11 cellular contexts compared by ENCODE assay signal in genomic region chr4:150366487-150366999, GRCh38.
A peak's percentile ranks its signal among the peaks of the same experiment; 100 is the strongest.
DNase-seq lines count a peak whose midpoint lies in the region; ATAC-seq and TF ChIP-seq lines count a peak whose summit lies in the region.
"Had no signal": no experiment of that assay in that cellular context is flagged by ENCODE, and none has a peak within 500 bp of the region (broad histone marks: within the 10 kb centered on the region; RNA-seq: fewer than 3 reads in every experiment).

No MANE protein-coding gene starts in this region.

- POLR2A ChIA-PET in activated CD4-positive, alpha-beta T cell treated with anti-CD3 and anti-CD28 coated beads, Interleukin-2, amount 10 ng/mL, durations not matched to agents 7 days and 5 days (lab: Charles Lee): no interaction called here

- no peaks in the 10 kb centered on the region for H3K36me3 ChIP-seq in uterus

- no peak overlapping the region for H3K4me3 Mint-ChIP-seq in activated CD4-positive, alpha-beta T cell treated with anti-CD3 and anti-CD28 coated beads, Interleukin-2, amount 10 ng/mL, durations not matched to agents 7 days and 5 days
- H3K4me3 Mint-ChIP-seq: IgD-negative memory B cell had no signal

- H3K4me1 Mint-ChIP-seq in activated CD4-positive, alpha-beta T cell treated with anti-CD3 and anti-CD28 coated beads, Interleukin-2, amount 10 ng/mL, durations not matched to agents 7 days and 5 days: peaks cover 13% of the 10 kb centered on the region
- H3K4me1 Mint-ChIP-seq: IgD-negative memory B cell had no signal

- H3K27me3 Mint-ChIP-seq in activated CD4-positive, alpha-beta T cell treated with anti-CD3 and anti-CD28 coated beads, Interleukin-2, amount 10 ng/mL, durations not matched to agents 7 days and 5 days: no peaks in the 10 kb centered on the region
- H3K27me3 Mint-ChIP-seq: IgD-negative memory B cell had no signal

- H3K9me3 ChIP-seq in uterus: no peaks in the 10 kb centered on the region

- no peaks in the 10 kb centered on the region for H3K36me3 Mint-ChIP-seq in activated CD4-positive, alpha-beta T cell treated with anti-CD3 and anti-CD28 coated beads, Interleukin-2, amount 10 ng/mL, durations not matched to agents 7 days and 5 days (ENCODE audit: low read depth)

- CTCF ChIA-PET in activated CD4-positive, alpha-beta T cell treated with anti-CD3 and anti-CD28 coated beads, Interleukin-2, amount 10 ng/mL, durations not matched to agents 7 days and 5 days (lab: Charles Lee): no interaction called here

- no peaks in the 10 kb centered on the region for H3K4me1 ChIP-seq in uterus

- no peak for TF ChIP-seq CTCF in uterus (IDR thresholded peaks at IDR 0.05)

- no peaks in the 10 kb centered on the region for H3K9me3 Mint-ChIP-seq in activated CD4-positive, alpha-beta T cell treated with anti-CD3 and anti-CD28 coated beads, Interleukin-2, amount 10 ng/mL, durations not matched to agents 7 days and 5 days
- H3K9me3 Mint-ChIP-seq: IgD-negative memory B cell had no signal

- ATAC-seq in GM21825 (IDR thresholded peaks at IDR 0.05; ENCODE audit: unreplicated experiment) (peak; percentile 60), GM18502 (IDR thresholded peaks at IDR 0.05; ENCODE audit: poor library complexity, unreplicated experiment) (no peak)

- no peak overlapping the region for H3K27ac Mint-ChIP-seq in activated CD4-positive, alpha-beta T cell treated with anti-CD3 and anti-CD28 coated beads, Interleukin-2, amount 10 ng/mL, durations not matched to agents 7 days and 5 days
- H3K27ac Mint-ChIP-seq: IgD-negative memory B cell had no signal

- no peak for TF ChIP-seq POLR2A in uterus (IDR thresholded peaks at IDR 0.05)

- no peaks in the 10 kb centered on the region for H3K27me3 ChIP-seq in uterus

- intact Hi-C loops in posterior vena cava (cut with DNase I): no loop called here
- intact Hi-C loops in uterus (cut with DNase I; ENCODE audit: low total_unique reads): no loop called here

- DNase-seq in ELF-1 (ENCODE audit: low read depth, low spot score) (peak; percentile 83), NCI-H2029 (lab: John Stamatoyannopoulos, UW) (peak; percentile 69), globus pallidus (ENCODE audit: low spot score) (peak; percentile 5), posterior vena cava (ENCODE audit: low spot score) (no peak), uterus (no peak)
- no peak for DNase-seq in activated CD4-positive, alpha-beta T cell treated with anti-CD3 and anti-CD28 coated beads, Interleukin-2, amount 10 ng/mL, durations not matched to agents 7 days and 5 days
- DNase-seq: activated CD4-positive, CD25-positive, alpha-beta regulatory T cell; DND-41 had no signal

- no peak overlapping the region for H3K4me3 ChIP-seq in uterus

- H3K27ac ChIP-seq in uterus: no peak overlapping the region

Comparison
In these comparisons a context has a peak if more than half of its experiments do, and no peak if none do; other contexts are left out.
1. DNase-seq: peak in ELF-1 (single experiment), NCI-H2029 (single experiment) and globus pallidus (single experiment); none in activated CD4-positive, alpha-beta T cell treated with anti-CD3 and anti-CD28 coated beads, Interleukin-2, amount 10 ng/mL, durations not matched to agents 7 days and 5 days (single experiment), posterior vena cava (single experiment) and uterus (0 of 2).